8 cellular contexts compared by ENCODE assay signal in the genomic region with DNA sequence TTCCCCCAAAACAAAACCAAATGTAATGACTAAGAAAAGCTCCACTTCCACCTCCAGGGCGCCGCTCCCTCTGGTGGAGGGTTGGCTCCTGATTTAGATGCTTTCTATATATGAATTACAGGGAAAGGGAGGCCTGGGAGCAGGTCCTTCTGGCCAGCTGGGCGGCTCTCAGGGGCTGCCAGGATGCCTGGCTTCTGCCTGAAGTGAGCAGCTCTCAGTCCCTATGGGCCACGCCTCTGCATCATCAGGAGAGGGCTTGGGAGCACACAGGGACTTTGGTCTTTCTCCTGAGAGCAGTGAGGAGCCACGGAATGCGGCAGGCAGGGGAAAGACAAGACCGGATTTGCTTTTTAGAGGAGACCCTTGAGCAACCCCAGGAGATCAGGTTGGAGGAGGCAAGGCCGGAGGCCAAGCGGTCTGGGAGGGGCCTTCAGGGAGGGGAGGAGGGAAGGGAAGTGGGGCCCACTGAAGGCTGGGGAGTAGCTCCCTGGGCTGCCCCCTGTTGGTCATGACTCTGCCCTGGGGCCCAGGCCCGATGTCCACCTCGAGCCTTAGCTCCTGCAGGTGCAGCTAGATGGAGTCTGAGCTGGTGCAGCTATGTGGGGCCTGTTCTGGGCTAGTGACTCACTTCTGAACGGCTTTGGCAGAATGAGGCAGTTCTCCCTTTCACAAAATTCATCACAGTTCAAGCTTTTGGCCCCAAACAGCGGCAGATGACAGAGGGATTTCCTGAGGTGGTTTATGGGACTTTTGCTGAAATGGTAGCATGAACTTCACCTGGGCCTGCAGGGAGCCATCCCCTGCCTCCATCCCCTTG. TPM values are rescaled to one million over a fixed set of nuclear protein-coding genes. Genes with fewer than 3 reads are reported as not detected.
A peak's percentile ranks its signal among the peaks of the same experiment; 100 is the strongest.
DNase-seq lines count a peak whose midpoint lies in the region; ATAC-seq and TF ChIP-seq lines count a peak whose summit lies in the region.

No MANE protein-coding gene starts in this region.

- H3K27me3 Mint-ChIP-seq in activated CD8-positive, alpha-beta T cell treated with anti-CD3 and anti-CD28 coated beads for 36 hours: no peaks in the 10 kb centered on the region
- peaks cover 5% of the 10 kb centered on the region for H3K27me3 Mint-ChIP-seq in activated CD8-positive, alpha-beta T cell treated with anti-CD3 and anti-CD28 coated beads, Interleukin-2, amount 10 ng/mL, durations not matched to agents 7 days and 5 days (ENCODE audit: low read depth)
- H3K27me3 Mint-ChIP-seq in WTC11 (ENCODE audit: low read depth) (peaks cover 2% of the 10 kb centered on the region; the same call in 1 of the 2 replicates), neural crest cell (ENCODE audit: low read depth) (no peaks in the 10 kb centered on the region)

- TF ChIP-seq POLR2A in prostate gland (IDR thresholded peaks at IDR 0.05): no peak

- no peaks in the 10 kb centered on the region for H3K36me3 ChIP-seq in prostate gland

- no peak for TF ChIP-seq CTCF in activated CD8-positive, alpha-beta T cell treated with anti-CD3 and anti-CD28 coated beads for 36 hours (IDR thresholded peaks at IDR 0.05)
- TF ChIP-seq CTCF in WTC11 (IDR thresholded peaks at IDR 0.05) (peak; percentile 26; the same call in 1 of the 2 replicates), neural crest cell (conservative IDR thresholded peaks at IDR 0.05) (peak; percentile 44), prostate gland (IDR thresholded peaks at IDR 0.05) (no peak)

- 79% methylated on average over 12 of the region's 13 CpGs for WGBS in prostate gland

- H3K4me1 Mint-ChIP-seq in activated CD8-positive, alpha-beta T cell treated with anti-CD3 and anti-CD28 coated beads for 36 hours (ENCODE audit: low read depth): peaks cover 29% of the 10 kb centered on the region
- H3K4me1 Mint-ChIP-seq in activated CD8-positive, alpha-beta T cell treated with anti-CD3 and anti-CD28 coated beads, Interleukin-2, amount 10 ng/mL, durations not matched to agents 7 days and 5 days (ENCODE audit: low read depth): peaks cover 22% of the 10 kb centered on the region
- H3K4me1 Mint-ChIP-seq in WTC11: peaks cover 41% of the 10 kb centered on the region
- peaks cover 16% of the 10 kb centered on the region for H3K4me1 Mint-ChIP-seq in neural crest cell

- no peaks in the 10 kb centered on the region for H3K36me3 Mint-ChIP-seq in activated CD8-positive, alpha-beta T cell treated with anti-CD3 and anti-CD28 coated beads for 36 hours (ENCODE audit: low read depth)
- no peaks in the 10 kb centered on the region for H3K36me3 Mint-ChIP-seq in activated CD8-positive, alpha-beta T cell treated with anti-CD3 and anti-CD28 coated beads, Interleukin-2, amount 10 ng/mL, durations not matched to agents 7 days and 5 days (ENCODE audit: low read depth)
- H3K36me3 Mint-ChIP-seq in WTC11: no peaks in the 10 kb centered on the region
- H3K36me3 Mint-ChIP-seq in neural crest cell (ENCODE audit: low read depth): no peaks in the 10 kb centered on the region

- DNase-seq in activated CD8-positive, alpha-beta T cell treated with anti-CD3 and anti-CD28 coated beads for 36 hours: peak; percentile 52
- no peak for DNase-seq in activated CD8-positive, alpha-beta T cell treated with anti-CD3 and anti-CD28 coated beads, Interleukin-2, amount 10 ng/mL, durations not matched to agents 7 days and 5 days
- peak; percentile 50 for DNase-seq in WTC11 (ENCODE audit: low spot score)
- no peak for DNase-seq in neural crest cell (ENCODE audit: low read depth, low spot score)
- no peak for DNase-seq in prostate gland (ENCODE audit: low spot score)
- no peak for DNase-seq in NOMO-1 treated with DMSO at 0.1 percent for 48 hours (lab: John Stamatoyannopoulos, UW; ENCODE audit: unreplicated experiment)
- DNase-seq in NCI-H1092 treated with DMSO at 0.1 percent for 48 hours (lab: John Stamatoyannopoulos, UW): no peak

- no peak overlapping the region for H3K27ac ChIP-seq in prostate gland

- ATAC-seq in activated CD8-positive, alpha-beta T cell treated with anti-CD3 and anti-CD28 coated beads for 36 hours: peak; percentile 46
- ATAC-seq in activated CD8-positive, alpha-beta T cell treated with anti-CD3 and anti-CD28 coated beads, Interleukin-2, amount 10 ng/mL, durations not matched to agents 7 days and 5 days: no peak
- peak; percentile 27 for ATAC-seq in HG02798 (IDR thresholded peaks at IDR 0.05; ENCODE audit: poor library complexity, unreplicated experiment)
- ATAC-seq in WTC11: peak; percentile 43

- no peak overlapping the region for H3K27ac Mint-ChIP-seq in activated CD8-positive, alpha-beta T cell treated with anti-CD3 and anti-CD28 coated beads for 36 hours
- no peak overlapping the region for H3K27ac Mint-ChIP-seq in activated CD8-positive, alpha-beta T cell treated with anti-CD3 and anti-CD28 coated beads, Interleukin-2, amount 10 ng/mL, durations not matched to agents 7 days and 5 days
- H3K27ac Mint-ChIP-seq in WTC11 (peak overlapping the region; percentile 78), neural crest cell (ENCODE audit: unreplicated experiment) (no peak overlapping the region)

- CTCF ChIA-PET in activated CD8-positive, alpha-beta T cell treated with anti-CD3 and anti-CD28 coated beads for 36 hours (lab: Charles Lee): interaction anchor here (0.9 to 2.1 kb wide), 9 partner anchors 7 to 542 kb away, joined by 3 to 6 read pairs (median 3); a partner anchor contains a TSS
- CTCF ChIA-PET in activated CD8-positive, alpha-beta T cell treated with anti-CD3 and anti-CD28 coated beads, Interleukin-2, amount 10 ng/mL, durations not matched to agents 7 days and 5 days (lab: Charles Lee): interaction anchor here (1.1 to 1.7 kb wide), 3 partner anchors 52 to 55 kb away, joined by 3 to 4 read pairs (median 4); no protein-coding TSS in a partner anchor
- CTCF ChIA-PET in WTC11 (lab: Charles Lee): interaction anchor here (0.6 to 3.8 kb wide), 81 partner anchors 9 to 654 kb away, joined by 3 to 41 read pairs (median 4); a partner anchor contains a TSS

- no peaks in the 10 kb centered on the region for H3K4me1 ChIP-seq in prostate gland (replicated peaks)

- no peaks in the 10 kb centered on the region for H3K9me3 Mint-ChIP-seq in activated CD8-positive, alpha-beta T cell treated with anti-CD3 and anti-CD28 coated beads for 36 hours
- H3K9me3 Mint-ChIP-seq in activated CD8-positive, alpha-beta T cell treated with anti-CD3 and anti-CD28 coated beads, Interleukin-2, amount 10 ng/mL, durations not matched to agents 7 days and 5 days (ENCODE audit: insufficient read depth): no peaks in the 10 kb centered on the region
- no peaks in the 10 kb centered on the region for H3K9me3 Mint-ChIP-seq in WTC11
- no peaks in the 10 kb centered on the region for H3K9me3 Mint-ChIP-seq in neural crest cell

- no peaks in the 10 kb centered on the region for H3K9me3 ChIP-seq in prostate gland

- no peaks in the 10 kb centered on the region for H3K27me3 ChIP-seq in prostate gland (replicated peaks; ENCODE audit: insufficient read depth)

- no peak overlapping the region for H3K4me3 ChIP-seq in prostate gland

- H3K4me3 Mint-ChIP-seq in activated CD8-positive, alpha-beta T cell treated with anti-CD3 and anti-CD28 coated beads for 36 hours: no peak overlapping the region
- no peak overlapping the region for H3K4me3 Mint-ChIP-seq in activated CD8-positive, alpha-beta T cell treated with anti-CD3 and anti-CD28 coated beads, Interleukin-2, amount 10 ng/mL, durations not matched to agents 7 days and 5 days
- H3K4me3 Mint-ChIP-seq in WTC11 (no peak overlapping the region), neural crest cell (no peak overlapping the region)

- POLR2A ChIA-PET in activated CD8-positive, alpha-beta T cell treated with anti-CD3 and anti-CD28 coated beads for 36 hours (lab: Charles Lee): interaction anchor here (0.6 to 1.5 kb wide), 4 partner anchors 10 to 539 kb away, joined by 3 to 5 read pairs (median 3); no protein-coding TSS in a partner anchor
- POLR2A ChIA-PET in activated CD8-positive, alpha-beta T cell treated with anti-CD3 and anti-CD28 coated beads, Interleukin-2, amount 10 ng/mL, durations not matched to agents 7 days and 5 days (lab: Charles Lee): interaction anchor here (0.6 to 1.1 kb wide), 2 partner anchors 54 to 420 kb away, joined by 3 to 4 read pairs; a partner anchor contains a TSS
- POLR2A ChIA-PET in WTC11 (lab: Charles Lee): no interaction called here

- intact Hi-C loops in activated CD8-positive, alpha-beta T cell treated with anti-CD3 and anti-CD28 coated beads for 36 hours (cut with micrococcal nuclease): loop anchor here (10.0 kb wide), 1 partner anchor 54 kb away; a partner anchor contains a TSS
- intact Hi-C loops in prostate gland (cut with DNase I): loop anchor here (10.0 kb wide), 1 partner anchor 54 kb away; a partner anchor contains a TSS

TF ChIP-seq in WTC11, 78 proteins besides CTCF, POLR2A, EP300 and RAD21:
- TF ChIP-seq JUN (CRISPR knock-in tag; IDR thresholded peaks at IDR 0.05): no peak
- TF ChIP-seq ELF4 (CRISPR knock-in tag; IDR thresholded peaks at IDR 0.05; ENCODE audit: low read depth): no peak

RNA-seq across cellular contexts. Expression of a gene that starts 11.3 kb away (rescaled TPM):
- total RNA-seq in activated CD8-positive, alpha-beta T cell treated with anti-CD3 and anti-CD28 coated beads for 36 hours: 10 to 100 TPM; 62.8 to 64.6 TPM
- total RNA-seq in activated CD8-positive, alpha-beta T cell treated with anti-CD3 and anti-CD28 coated beads, Interleukin-2, amount 10 ng/mL, durations not matched to agents 7 days and 5 days: 10 to 100 TPM; 57.8 to 62.3 TPM
- total RNA-seq in WTC11 (2021) (80.7 to 103 TPM (median 102 TPM) in 3 replicates), neural crest cell (120 and 121 TPM in 2 replicates), prostate gland (100 to 1,000 TPM; 191 to 275 TPM)

RNA-seq across cellular contexts. Expression of a gene that starts 54.1 kb away (rescaled TPM):
- total RNA-seq in activated CD8-positive, alpha-beta T cell treated with anti-CD3 and anti-CD28 coated beads for 36 hours: 1 to 10 TPM; 8.6 to 8.8 TPM
- total RNA-seq in activated CD8-positive, alpha-beta T cell treated with anti-CD3 and anti-CD28 coated beads, Interleukin-2, amount 10 ng/mL, durations not matched to agents 7 days and 5 days: 1 to 10 TPM; 9.2 to 9.4 TPM
- total RNA-seq in WTC11 (2021) (13.2 to 16.7 TPM (median 13.6 TPM) in 3 replicates), neural crest cell (21.6 and 22.9 TPM in 2 replicates), prostate gland (10 to 100 TPM; 17.8 to 26.6 TPM)

Comparison
In these comparisons a context has a peak if more than half of its experiments do, and no peak if none do; other contexts are left out.
1. DNase-seq: peak in activated CD8-positive, alpha-beta T cell treated with anti-CD3 and anti-CD28 coated beads for 36 hours (single experiment) and WTC11 (single experiment); none in activated CD8-positive, alpha-beta T cell treated with anti-CD3 and anti-CD28 coated beads, Interleukin-2, amount 10 ng/mL, durations not matched to agents 7 days and 5 days (single experiment), neural crest cell (single experiment), prostate gland (single experiment), NOMO-1 treated with DMSO at 0.1 percent for 48 hours (single experiment) and NCI-H1092 treated with DMSO at 0.1 percent for 48 hours (single experiment).
2. CTCF ChIP-seq: peak in WTC11 (single experiment) and neural crest cell (single experiment); none in activated CD8-positive, alpha-beta T cell treated with anti-CD3 and anti-CD28 coated beads for 36 hours (single experiment) and prostate gland (0 of 4).